ENCODE assay signal across 21 cellular contexts in genomic region chr16:83722501-83723183, GRCh38.
"Had no signal": no experiment of that assay in that cellular context is flagged by ENCODE, and none has a peak within 500 bp of the region (broad histone marks: within the 10 kb centered on the region; RNA-seq: fewer than 3 reads in every experiment).

No MANE protein-coding gene starts in this region.

- H3K27me3 Mint-ChIP-seq: stimulated activated naive CD8-positive, alpha-beta T cell treated with anti-CD3 and anti-CD28 coated beads, Interleukin-15, Interleukin-2, amounts not matched to agents 100 ng/mL and 50 ng/mL, for 24 hours had no signal

- H3K36me3 ChIP-seq: esophagus muscularis mucosa, left ventricle myocardium inferior, neural progenitor cell, ovary, right lobe of liver, spleen, tibial artery, upper lobe of left lung, uterus had no signal

- H3K9me3 Mint-ChIP-seq: stimulated activated naive CD8-positive, alpha-beta T cell treated with anti-CD3 and anti-CD28 coated beads, Interleukin-15, Interleukin-2, amounts not matched to agents 100 ng/mL and 50 ng/mL, for 24 hours had no signal

- DNase-seq: effector CD4-positive, alpha-beta T cell; immature natural killer cell; left cardiac atrium; left ventricle myocardium inferior; natural killer cell; nucleus accumbens; ovary; right lobe of liver; spleen; stimulated activated CD4-positive, alpha-beta T cell treated with anti-CD3 and anti-CD28 coated beads, Interleukin-15, amount 100 ng/mL, for 24 hours; stimulated activated CD4-positive, alpha-beta T cell treated with anti-CD3 and anti-CD28 coated beads, Interleukin-1b, Interleukin-23, amount 100 ng/mL, for 48 hours; stimulated activated CD4-positive, alpha-beta T cell treated with anti-CD3 and anti-CD28 coated beads, Interleukin-4, amount 100 ng/mL, for 24 hours; tibial artery; upper lobe of left lung; uterus had no signal

- ATAC-seq: left cardiac atrium; natural killer cell; right lobe of liver; stimulated activated memory B cell treated with anti-CD40 and anti-IgM and Interleukin-4, amounts not matched to agents 10 μg/mL and 1 μg/mL and 100 μg/mL, for 72 hours had no signal

- H3K27me3 ChIP-seq: esophagus muscularis mucosa, neural progenitor cell, ovary, right lobe of liver, tibial artery, upper lobe of left lung, uterus had no signal

- H3K27ac Mint-ChIP-seq: immature natural killer cell; natural killer cell; neural progenitor cell; stimulated activated memory B cell treated with anti-CD40 and anti-IgM and Interleukin-4, amounts not matched to agents 10 μg/mL and 1 μg/mL and 100 μg/mL, for 72 hours; stimulated activated naive CD8-positive, alpha-beta T cell treated with anti-CD3 and anti-CD28 coated beads, Interleukin-15, Interleukin-2, amounts not matched to agents 100 ng/mL and 50 ng/mL, for 24 hours had no signal

- H3K27ac ChIP-seq: coronary artery, epithelial cell of prostate, esophagus muscularis mucosa, left ventricle myocardium inferior, neural progenitor cell, ovary, right lobe of liver, spleen, tibial artery, upper lobe of left lung, uterus had no signal

- H3K4me1 ChIP-seq: esophagus muscularis mucosa, neural progenitor cell, right lobe of liver, upper lobe of left lung, uterus had no signal

- H3K4me3 Mint-ChIP-seq: immature natural killer cell; natural killer cell; neural progenitor cell; stimulated activated memory B cell treated with anti-CD40 and anti-IgM and Interleukin-4, amounts not matched to agents 10 μg/mL and 1 μg/mL and 100 μg/mL, for 72 hours; stimulated activated naive CD8-positive, alpha-beta T cell treated with anti-CD3 and anti-CD28 coated beads, Interleukin-15, Interleukin-2, amounts not matched to agents 100 ng/mL and 50 ng/mL, for 24 hours had no signal

- H3K9me3 ChIP-seq: esophagus muscularis mucosa, left ventricle myocardium inferior, ovary, right lobe of liver, spleen, tibial artery, upper lobe of left lung, uterus had no signal

- H3K4me3 ChIP-seq: coronary artery, esophagus muscularis mucosa, left ventricle myocardium inferior, neural progenitor cell, ovary, right lobe of liver, spleen, tibial artery, upper lobe of left lung, uterus had no signal

- H3K36me3 Mint-ChIP-seq: immature natural killer cell; natural killer cell; stimulated activated memory B cell treated with anti-CD40 and anti-IgM and Interleukin-4, amounts not matched to agents 10 μg/mL and 1 μg/mL and 100 μg/mL, for 72 hours had no signal
